ENCODE assay signal across 14 cellular contexts in genomic region chr3:27724459-27725197, GRCh38. TPM values are rescaled to one million over a fixed set of nuclear protein-coding genes. Genes with fewer than 3 reads are reported as not detected.
DNase-seq lines count a peak whose midpoint lies in the region; ATAC-seq and TF ChIP-seq lines count a peak whose summit lies in the region.
"Had no signal": no experiment of that assay in that cellular context is flagged by ENCODE, and none has a peak within 500 bp of the region (broad histone marks: within the 10 kb centered on the region; RNA-seq: fewer than 3 reads in every experiment).

No MANE protein-coding gene starts in this region.

- peaks cover 3% of the 10 kb centered on the region for H3K9me3 ChIP-seq in T-helper 17 cell (ENCODE audit: control insufficient read depth, low read length, poor library complexity, severe bottlenecking)
- H3K9me3 ChIP-seq: ascending aorta, tibial nerve had no signal

- no peaks in the 10 kb centered on the region for H3K36me3 Mint-ChIP-seq in activated T-cell treated with anti-CD3 and anti-CD28 coated beads, Interleukin-2, amount 50 U/mL, for 4 hours (ENCODE audit: insufficient read depth)
- peaks cover 2% of the 10 kb centered on the region for H3K36me3 Mint-ChIP-seq in T-helper 17 cell (ENCODE audit: low read depth)
- no peaks in the 10 kb centered on the region for H3K36me3 Mint-ChIP-seq in endothelial cell (ENCODE audit: low read depth, unreplicated experiment)
- no peaks in the 10 kb centered on the region for H3K36me3 Mint-ChIP-seq in osteocyte (ENCODE audit: unreplicated experiment)

- H3K27ac Mint-ChIP-seq in T-helper 17 cell = no peak overlapping the region
- no peak overlapping the region for H3K27ac Mint-ChIP-seq in endothelial cell (ENCODE audit: unreplicated experiment)
- H3K27ac Mint-ChIP-seq in osteocyte (ENCODE audit: unreplicated experiment) = no peak overlapping the region

- ATAC-seq in activated T-cell treated with anti-CD3 and anti-CD28 coated beads, Interleukin-2, amount 50 U/mL, for 4 hours = no peak
- ATAC-seq in T-helper 17 cell = no peak
- ATAC-seq: left cardiac atrium had no signal

- H3K9me3 Mint-ChIP-seq in activated T-cell treated with anti-CD3 and anti-CD28 coated beads, Interleukin-2, amount 50 U/mL, for 4 hours = no peaks in the 10 kb centered on the region
- H3K9me3 Mint-ChIP-seq in endothelial cell (ENCODE audit: unreplicated experiment) = no peaks in the 10 kb centered on the region
- H3K9me3 Mint-ChIP-seq in osteocyte (ENCODE audit: unreplicated experiment) = no peaks in the 10 kb centered on the region

- no peak for TF ChIP-seq CTCF in endothelial cell (IDR thresholded peaks at IDR 0.05; ENCODE audit: unreplicated experiment)
- TF ChIP-seq CTCF in osteocyte (IDR thresholded peaks at IDR 0.05) = no peak

- H3K4me3 Mint-ChIP-seq in activated T-cell treated with anti-CD3 and anti-CD28 coated beads, Interleukin-2, amount 50 U/mL, for 4 hours = peak overlapping the region; percentile 83
- H3K4me3 Mint-ChIP-seq in T-helper 17 cell = peak overlapping the region; percentile 89
- peak overlapping the region; percentile 82 for H3K4me3 Mint-ChIP-seq in endothelial cell (ENCODE audit: unreplicated experiment)
- H3K4me3 Mint-ChIP-seq in osteocyte (ENCODE audit: unreplicated experiment) = no peak overlapping the region

- peaks cover 49% of the 10 kb centered on the region for H3K4me1 Mint-ChIP-seq in activated T-cell treated with anti-CD3 and anti-CD28 coated beads, Interleukin-2, amount 50 U/mL, for 4 hours (ENCODE audit: low read depth)
- H3K4me1 Mint-ChIP-seq in T-helper 17 cell = peaks cover 37% of the 10 kb centered on the region
- H3K4me1 Mint-ChIP-seq in endothelial cell (ENCODE audit: unreplicated experiment) = peaks cover 38% of the 10 kb centered on the region
- peaks cover 49% of the 10 kb centered on the region for H3K4me1 Mint-ChIP-seq in osteocyte (ENCODE audit: unreplicated experiment)

- peaks cover 83% of the 10 kb centered on the region for H3K27me3 Mint-ChIP-seq in activated T-cell treated with anti-CD3 and anti-CD28 coated beads, Interleukin-2, amount 50 U/mL, for 4 hours (ENCODE audit: low read depth)
- H3K27me3 Mint-ChIP-seq in T-helper 17 cell (peaks cover 82% of the 10 kb centered on the region), endothelial cell (ENCODE audit: unreplicated experiment) (peaks cover 36% of the 10 kb centered on the region), osteocyte (ENCODE audit: unreplicated experiment) (peaks cover 90% of the 10 kb centered on the region)

- no peak for DNase-seq in activated T-cell treated with anti-CD3 and anti-CD28 coated beads, Interleukin-2, amount 50 U/mL, for 4 hours
- no peak for DNase-seq in activated T-cell treated with anti-CD3 and anti-CD28 coated beads, Interleukin-2, amount 50 U/mL, for 1 hour
- DNase-seq in T-helper 17 cell (no peak), endothelial cell (ENCODE audit: low spot score) (no peak), osteocyte (ENCODE audit: extremely low spot score, unreplicated experiment) (peak; percentile 67), AG20443 (ENCODE audit: low spot score) (no peak), UCSD-AML1 (lab: John Stamatoyannopoulos, UW; ENCODE audit: unreplicated experiment) (no peak), EL (no peak)
- DNase-seq: left cardiac atrium, NCI-H146, OCI-M1 had no signal

RNA-seq across cellular contexts. Expression of gene EOMES, which starts 2.5 kb away (rescaled TPM):
- 1 to 10 TPM; 2.7 to 7.3 (median 6.1) TPM for total RNA-seq in activated T-cell treated with anti-CD3 and anti-CD28 coated beads, Interleukin-2, amount 50 U/mL, for 4 hours
- total RNA-seq in T-helper 17 cell (1 to 10 TPM in 1 of 2 donors, under 1 TPM in 1; 0.55 to 1.1 TPM), endothelial cell (ENCODE audit: unreplicated experiment) (5.1 TPM), osteocyte (not detected in 2 replicates)
- total RNA-seq: ascending aorta, dermis blood vessel endothelial cell had no signal
